In genomic region chr2:47872941-47873340, GRCh38 we compare ENCODE assay signal across 25 cellular contexts. TPM values are rescaled to one million over a fixed set of nuclear protein-coding genes. Genes with fewer than 3 reads are reported as not detected.
DNase-seq lines count a peak whose midpoint lies in the region; ATAC-seq and TF ChIP-seq lines count a peak whose summit lies in the region.
"Had no signal": no experiment of that assay in that cellular context is flagged by ENCODE, and none has a peak within 500 bp of the region (broad histone marks: within the 10 kb centered on the region; RNA-seq: fewer than 3 reads in every experiment).

No MANE protein-coding gene starts in this region.

- no peak for ATAC-seq in activated T-cell treated with anti-CD3 and anti-CD28 coated beads, Interleukin-2, amount 50 U/mL, for 72 hours (replicated peaks in 1 of 2)
- no peak for ATAC-seq in CD8-positive, alpha-beta T cell
- peak; percentile 83 for ATAC-seq in left lung
- no peak for ATAC-seq in effector memory CD8-positive, alpha-beta T cell (replicated peaks)

- no peaks in the 10 kb centered on the region for H3K9me3 ChIP-seq in CD8-positive, alpha-beta T cell (ENCODE audit: low read length)
- no peaks in the 10 kb centered on the region for H3K9me3 ChIP-seq in left lung
- H3K9me3 ChIP-seq in trophoblast cell (ENCODE audit: insufficient read depth, low read depth, low read length), result no peaks in the 10 kb centered on the region

- H3K4me1 ChIP-seq in CD8-positive, alpha-beta T cell (ENCODE audit: insufficient read depth, low read length), result peaks cover 28% of the 10 kb centered on the region
- peaks cover 8 to 38% of the 10 kb centered on the region in 2 donors for H3K4me1 ChIP-seq in left lung
- H3K4me1 ChIP-seq in trophoblast cell (ENCODE audit: control insufficient read depth in 1 of 2, insufficient read depth in 2 of 2, low read length in 2 of 2), result no peaks in the 10 kb centered on the region

- H3K4me3 ChIP-seq in CD8-positive, alpha-beta T cell (ENCODE audit: low read depth, low read length), result no peak overlapping the region
- H3K4me3 ChIP-seq in left lung (no peak overlapping the region), trophoblast cell (ENCODE audit: low read depth, low read length) (no peak overlapping the region), H7 (ENCODE audit: insufficient read depth, low read depth, low read length) (no peak overlapping the region)
- H3K4me3 ChIP-seq: SK-N-MC had no signal

- DNase-seq in activated T-cell treated with anti-CD3 and anti-CD28 coated beads, Interleukin-2, amount 50 U/mL, for 72 hours, result no peak
- no peak for DNase-seq in activated T-cell treated with anti-CD3 and anti-CD28 coated beads, Interleukin-2, amount 50 U/mL, for 1 hour
- DNase-seq in CD8-positive, alpha-beta T cell, result no peak
- DNase-seq in left lung (no peak), trophoblast cell (no peak), H7 (no peak), NCI-H1048 (lab: John Stamatoyannopoulos, UW) (no peak)
- no peak for DNase-seq in effector memory CD8-positive, alpha-beta T cell
- DNase-seq: 8988T; C1 segment of cervical spinal cord; EL; GF-D8; H9; HFFc6; KBM-7; NCI-H1092 treated with DMSO at 0.1 percent for 48 hours; NCI-H1436 treated with DMSO at 0.1 percent for 48 hours; NCI-H1930; NCI-H2227 treated with DMSO at 0.1 percent for 48 hours; NCI-H510A treated with DMSO at 0.1 percent for 48 hours; NCI-H774; NK-92 treated with Interleukin-12 subunit alpha and Interleukin-12 subunit beta, amount 100 ng/mL, for 24 hours; SHP77 treated with DMSO at 0.1 percent for 48 hours had no signal

- no peak overlapping the region for H3K27ac ChIP-seq in CD8-positive, alpha-beta T cell (ENCODE audit: low read depth, low read length)
- no peak overlapping the region for H3K27ac ChIP-seq in left lung
- H3K27ac ChIP-seq in trophoblast cell (ENCODE audit: low read depth, low read length), result no peak overlapping the region
- H3K27ac ChIP-seq: RWPE1, SK-N-MC had no signal

- H3K4me1 Mint-ChIP-seq in activated T-cell treated with anti-CD3 and anti-CD28 coated beads, Interleukin-2, amount 50 U/mL, for 72 hours (ENCODE audit: low read depth), result peaks cover 67% of the 10 kb centered on the region
- H3K4me1 Mint-ChIP-seq in CD8-positive, alpha-beta T cell (ENCODE audit: low read depth), result peaks cover 79% of the 10 kb centered on the region
- H3K4me1 Mint-ChIP-seq in effector memory CD8-positive, alpha-beta T cell (ENCODE audit: low read depth in 2 of 2), result peaks cover 42 to 66% of the 10 kb centered on the region in 2 donors

- no peak for TF ChIP-seq CTCF in CD8-positive, alpha-beta T cell (IDR thresholded peaks at IDR 0.05)
- no peak for TF ChIP-seq CTCF in left lung (IDR thresholded peaks at IDR 0.05)

- no peak overlapping the region for H2BK120ac ChIP-seq in trophoblast cell (ENCODE audit: insufficient read depth, low read length, poor library complexity)

- peak overlapping the region; percentile 12 for H3K4ac ChIP-seq in trophoblast cell (ENCODE audit: low read depth, low read length)

- peak overlapping the region; percentile 22 for H3K27ac Mint-ChIP-seq in activated T-cell treated with anti-CD3 and anti-CD28 coated beads, Interleukin-2, amount 50 U/mL, for 72 hours
- H3K27ac Mint-ChIP-seq in CD8-positive, alpha-beta T cell, result peak overlapping the region; percentile 47
- H3K27ac Mint-ChIP-seq in effector memory CD8-positive, alpha-beta T cell, result peak overlapping the region in 1 of 2 donors; percentile 67
- H3K27ac Mint-ChIP-seq: HFFc6 had no signal

- peaks cover 7% of the 10 kb centered on the region for H3K79me2 ChIP-seq in trophoblast cell (ENCODE audit: control insufficient read depth, insufficient read depth, low read length, poor library complexity)

- no peaks in the 10 kb centered on the region for H3K9me3 Mint-ChIP-seq in activated T-cell treated with anti-CD3 and anti-CD28 coated beads, Interleukin-2, amount 50 U/mL, for 72 hours
- no peaks in the 10 kb centered on the region for H3K9me3 Mint-ChIP-seq in CD8-positive, alpha-beta T cell
- H3K9me3 Mint-ChIP-seq in effector memory CD8-positive, alpha-beta T cell, result no peaks in the 10 kb centered on the region
- H3K9me3 Mint-ChIP-seq: H9, HFFc6 had no signal

- H3K14ac ChIP-seq in trophoblast cell (ENCODE audit: low read length), result no peak overlapping the region

- no peak overlapping the region for H4K12ac ChIP-seq in trophoblast cell (ENCODE audit: low read depth, low read length)

- peaks cover 2 to 18% of the 10 kb centered on the region in 2 donors for H3K36me3 Mint-ChIP-seq in activated T-cell treated with anti-CD3 and anti-CD28 coated beads, Interleukin-2, amount 50 U/mL, for 72 hours (ENCODE audit: insufficient read depth in 2 of 2)
- H3K36me3 Mint-ChIP-seq in CD8-positive, alpha-beta T cell, result peaks cover 36% of the 10 kb centered on the region
- peaks cover 23% of the 10 kb centered on the region for H3K36me3 Mint-ChIP-seq in effector memory CD8-positive, alpha-beta T cell (ENCODE audit: insufficient read depth)

- CTCF ChIA-PET in CD8-positive, alpha-beta T cell (lab: Charles Lee), result interaction anchor here (1.0 kb wide), 2 partner anchors 10 to 234 kb away, joined by 3 read pairs; no protein-coding TSS in a partner anchor

- H3K36me3 ChIP-seq in CD8-positive, alpha-beta T cell (ENCODE audit: insufficient read depth, low read length), result no peaks in the 10 kb centered on the region
- H3K36me3 ChIP-seq in left lung, result peaks cover 0 to 3% of the 10 kb centered on the region in 2 donors
- peaks cover 8% of the 10 kb centered on the region in 2 experiments for H3K36me3 ChIP-seq in trophoblast cell (ENCODE audit: control insufficient read depth in 1 of 2, insufficient read depth in 2 of 2, low read length in 2 of 2)
- no peaks in the 10 kb centered on the region for H3K36me3 ChIP-seq in H7 (replicated peaks; ENCODE audit: control insufficient read depth, insufficient read depth, low read length)

- no peaks in the 10 kb centered on the region for H3K27me3 ChIP-seq in CD8-positive, alpha-beta T cell (ENCODE audit: insufficient read depth, low read length)
- H3K27me3 ChIP-seq in left lung (no peaks in the 10 kb centered on the region), trophoblast cell (ENCODE audit: insufficient read depth, low read length) (no peaks in the 10 kb centered on the region), H7 (ENCODE audit: control insufficient read depth, insufficient read depth, low read length) (no peaks in the 10 kb centered on the region)

- no CpG with 5 or more reads among the region's 2 CpGs for WGBS in trophoblast cell (ENCODE audit: extremely low coverage, insufficient coverage, insufficient read length)

- H3K79me1 ChIP-seq in trophoblast cell (ENCODE audit: low read length), result no peaks in the 10 kb centered on the region

- H4K8ac ChIP-seq in trophoblast cell (ENCODE audit: low read depth, low read length), result no peak overlapping the region

- no peak overlapping the region for H2AFZ ChIP-seq in trophoblast cell (ENCODE audit: insufficient read depth, low read length, poor library complexity)

- H2BK12ac ChIP-seq in trophoblast cell (ENCODE audit: low read length), result no peak overlapping the region

- intact Hi-C loops in CD8-positive, alpha-beta T cell (cut with DNase I, micrococcal nuclease), result no loop called here
- intact Hi-C loops in left lung (cut with DNase I), result no loop called here

- no peak overlapping the region for H3K4me3 Mint-ChIP-seq in activated T-cell treated with anti-CD3 and anti-CD28 coated beads, Interleukin-2, amount 50 U/mL, for 72 hours
- no peak overlapping the region for H3K4me3 Mint-ChIP-seq in CD8-positive, alpha-beta T cell
- H3K4me3 Mint-ChIP-seq in effector memory CD8-positive, alpha-beta T cell, result no peak overlapping the region
- H3K4me3 Mint-ChIP-seq: HFFc6 had no signal

- H3K27me3 Mint-ChIP-seq in activated T-cell treated with anti-CD3 and anti-CD28 coated beads, Interleukin-2, amount 50 U/mL, for 72 hours (ENCODE audit: low read depth), result no peaks in the 10 kb centered on the region
- no peaks in the 10 kb centered on the region for H3K27me3 Mint-ChIP-seq in CD8-positive, alpha-beta T cell (ENCODE audit: low read depth)
- no peaks in the 10 kb centered on the region for H3K27me3 Mint-ChIP-seq in effector memory CD8-positive, alpha-beta T cell

- H4K91ac ChIP-seq in trophoblast cell (ENCODE audit: low read depth, low read length), result no peak overlapping the region

- H3K18ac ChIP-seq in trophoblast cell (ENCODE audit: low read length), result no peak overlapping the region

- POLR2A ChIA-PET in CD8-positive, alpha-beta T cell (lab: Charles Lee), result no interaction called here

- H3K9ac ChIP-seq in trophoblast cell (ENCODE audit: low read length), result no peak overlapping the region

- no peak overlapping the region for H3K23ac ChIP-seq in trophoblast cell (ENCODE audit: low read length)

- H3K4me2 ChIP-seq in trophoblast cell (ENCODE audit: low read length), result no peak overlapping the region

- no peak overlapping the region for H2AK5ac ChIP-seq in trophoblast cell (ENCODE audit: low read length)

- H2BK5ac ChIP-seq in trophoblast cell (ENCODE audit: low read depth, low read length, poor library complexity), result no peak overlapping the region

RNA-seq across cellular contexts. Expression of gene FBXO11, which starts 33.4 kb away (rescaled TPM):
- 10 to 100 TPM; 50.3 to 59.7 TPM for total RNA-seq in activated T-cell treated with anti-CD3 and anti-CD28 coated beads, Interleukin-2, amount 50 U/mL, for 72 hours
- total RNA-seq in CD8-positive, alpha-beta T cell, result 100 to 1,000 TPM; 144 to 146 TPM
- total RNA-seq in left lung, result 10 to 100 TPM; 56.2 to 68.2 TPM
- 99.7 and 107 TPM in 2 replicates for polyA plus RNA-seq in trophoblast cell (2013)
- total RNA-seq in H7 (2014; rRNA removed; shearing (Covaris generic)), result 15.6 and 28.3 TPM in 2 replicates
